Comparison of ENCODE assay signal across 2 cellular contexts in the genomic region with DNA sequence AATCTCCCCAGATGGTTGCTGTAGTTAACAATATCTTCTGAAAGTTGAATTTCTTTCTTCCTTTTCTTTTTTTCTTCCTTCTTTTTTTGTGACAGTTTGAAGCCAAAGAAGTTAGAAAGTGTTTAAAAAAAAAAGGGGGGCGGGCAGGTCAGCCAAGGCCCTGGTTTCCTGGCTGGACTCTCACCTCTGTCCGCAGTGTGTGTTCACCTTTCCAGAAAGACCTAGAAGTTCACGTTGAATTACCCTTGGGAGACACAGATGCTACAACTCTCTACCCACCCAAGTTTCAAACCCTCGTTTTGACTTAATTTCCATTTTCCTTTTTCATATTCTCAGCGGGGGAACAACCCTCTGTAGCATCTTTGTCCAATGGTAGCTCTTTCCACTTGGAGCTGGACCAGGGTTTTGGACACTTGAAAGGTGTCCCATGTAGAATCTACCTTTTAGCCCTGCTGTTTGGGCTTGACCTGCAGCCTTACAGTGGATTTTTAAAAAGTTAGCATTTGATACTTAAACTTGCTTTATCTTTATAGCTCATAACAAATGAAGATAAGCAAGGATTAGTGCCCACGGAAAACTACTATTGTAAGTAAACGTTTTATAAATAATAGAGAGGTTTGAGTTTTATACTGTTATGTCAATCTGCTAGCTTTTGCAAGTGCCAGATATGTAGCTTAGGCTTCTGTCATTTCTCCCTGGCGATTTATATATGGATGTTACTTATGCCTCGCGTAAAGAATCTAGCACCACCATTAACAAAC.
A peak's percentile ranks its signal among the peaks of the same experiment; 100 is the strongest.
TF ChIP-seq lines count a peak whose summit lies in the region.

No MANE protein-coding gene starts in this region.

TF ChIP-seq in liver, 16 proteins besides CTCF, POLR2A, EP300 and RAD21:
- TF ChIP-seq EGR1 (IDR thresholded peaks at IDR 0.05; ENCODE audit: low read depth in 2 of 2) (no peak), ATF3 (IDR thresholded peaks at IDR 0.05) (no peak), SP1 (IDR thresholded peaks at IDR 0.05) (no peak), ZBTB33 (IDR thresholded peaks at IDR 0.05) (no peak), FOXA1 (IDR thresholded peaks at IDR 0.05) (no peak), JUND (IDR thresholded peaks at IDR 0.05) (peak in 1 of 2 donors; percentile 23), HNF4A (conservative IDR thresholded peaks at IDR 0.05) (peak; percentile 83 to 88), RXRA (IDR thresholded peaks at IDR 0.05) (peak; percentile 57 to 67), TAF1 (conservative IDR thresholded peaks at IDR 0.05) (no peak), GABPA (IDR thresholded peaks at IDR 0.05 in 1 of 2, conservative IDR thresholded peaks at IDR 0.05 in 1 of 2) (no peak), FOXA2 (IDR thresholded peaks at IDR 0.05) (no peak), YY1 (IDR thresholded peaks at IDR 0.05) (peak; percentile 67), HNF4G (IDR thresholded peaks at IDR 0.05) (peak; percentile 59), NR2F2 (IDR thresholded peaks at IDR 0.05) (no peak), MAX (IDR thresholded peaks at IDR 0.05) (no peak)
- TF ChIP-seq, protein P1, sequence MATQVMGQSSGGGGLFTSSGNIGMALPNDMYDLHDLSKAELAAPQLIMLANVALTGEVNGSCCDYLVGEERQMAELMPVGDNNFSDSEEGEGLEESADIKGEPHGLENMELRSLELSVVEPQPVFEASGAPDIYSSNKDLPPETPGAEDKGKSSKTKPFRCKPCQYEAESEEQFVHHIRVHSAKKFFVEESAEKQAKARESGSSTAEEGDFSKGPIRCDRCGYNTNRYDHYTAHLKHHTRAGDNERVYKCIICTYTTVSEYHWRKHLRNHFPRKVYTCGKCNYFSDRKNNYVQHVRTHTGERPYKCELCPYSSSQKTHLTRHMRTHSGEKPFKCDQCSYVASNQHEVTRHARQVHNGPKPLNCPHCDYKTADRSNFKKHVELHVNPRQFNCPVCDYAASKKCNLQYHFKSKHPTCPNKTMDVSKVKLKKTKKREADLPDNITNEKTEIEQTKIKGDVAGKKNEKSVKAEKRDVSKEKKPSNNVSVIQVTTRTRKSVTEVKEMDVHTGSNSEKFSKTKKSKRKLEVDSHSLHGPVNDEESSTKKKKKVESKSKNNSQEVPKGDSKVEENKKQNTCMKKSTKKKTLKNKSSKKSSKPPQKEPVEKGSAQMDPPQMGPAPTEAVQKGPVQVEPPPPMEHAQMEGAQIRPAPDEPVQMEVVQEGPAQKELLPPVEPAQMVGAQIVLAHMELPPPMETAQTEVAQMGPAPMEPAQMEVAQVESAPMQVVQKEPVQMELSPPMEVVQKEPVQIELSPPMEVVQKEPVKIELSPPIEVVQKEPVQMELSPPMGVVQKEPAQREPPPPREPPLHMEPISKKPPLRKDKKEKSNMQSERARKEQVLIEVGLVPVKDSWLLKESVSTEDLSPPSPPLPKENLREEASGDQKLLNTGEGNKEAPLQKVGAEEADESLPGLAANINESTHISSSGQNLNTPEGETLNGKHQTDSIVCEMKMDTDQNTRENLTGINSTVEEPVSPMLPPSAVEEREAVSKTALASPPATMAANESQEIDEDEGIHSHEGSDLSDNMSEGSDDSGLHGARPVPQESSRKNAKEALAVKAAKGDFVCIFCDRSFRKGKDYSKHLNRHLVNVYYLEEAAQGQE (IDR thresholded peaks at IDR 0.05), result no peak

TF ChIP-seq in HepG2, 621 proteins besides CTCF, POLR2A, EP300 and RAD21:
- TF ChIP-seq ZNF451 (CRISPR knock-in tag; IDR thresholded peaks at IDR 0.05) (no peak), ELF3 (CRISPR knock-in tag; IDR thresholded peaks at IDR 0.05) (no peak), ZNF530 (CRISPR knock-in tag; IDR thresholded peaks at IDR 0.05; ENCODE audit: low read depth) (no peak), ZBTB10 (CRISPR knock-in tag; IDR thresholded peaks at IDR 0.05; ENCODE audit: borderline replicate concordance) (no peak), GZF1 (CRISPR knock-in tag; IDR thresholded peaks at IDR 0.05) (no peak), BRD4 (CRISPR knock-in tag; IDR thresholded peaks at IDR 0.05) (no peak), ZNF282 (IDR thresholded peaks at IDR 0.05; ENCODE audit: partially characterized antibody) (no peak), ZFP37 (CRISPR knock-in tag; IDR thresholded peaks at IDR 0.05; ENCODE audit: borderline replicate concordance) (no peak)
TF ChIP-seq in HepG2: peak in this region for 0.
